Comparison of ENCODE assay signal across 8 cellular contexts in the genomic region with DNA sequence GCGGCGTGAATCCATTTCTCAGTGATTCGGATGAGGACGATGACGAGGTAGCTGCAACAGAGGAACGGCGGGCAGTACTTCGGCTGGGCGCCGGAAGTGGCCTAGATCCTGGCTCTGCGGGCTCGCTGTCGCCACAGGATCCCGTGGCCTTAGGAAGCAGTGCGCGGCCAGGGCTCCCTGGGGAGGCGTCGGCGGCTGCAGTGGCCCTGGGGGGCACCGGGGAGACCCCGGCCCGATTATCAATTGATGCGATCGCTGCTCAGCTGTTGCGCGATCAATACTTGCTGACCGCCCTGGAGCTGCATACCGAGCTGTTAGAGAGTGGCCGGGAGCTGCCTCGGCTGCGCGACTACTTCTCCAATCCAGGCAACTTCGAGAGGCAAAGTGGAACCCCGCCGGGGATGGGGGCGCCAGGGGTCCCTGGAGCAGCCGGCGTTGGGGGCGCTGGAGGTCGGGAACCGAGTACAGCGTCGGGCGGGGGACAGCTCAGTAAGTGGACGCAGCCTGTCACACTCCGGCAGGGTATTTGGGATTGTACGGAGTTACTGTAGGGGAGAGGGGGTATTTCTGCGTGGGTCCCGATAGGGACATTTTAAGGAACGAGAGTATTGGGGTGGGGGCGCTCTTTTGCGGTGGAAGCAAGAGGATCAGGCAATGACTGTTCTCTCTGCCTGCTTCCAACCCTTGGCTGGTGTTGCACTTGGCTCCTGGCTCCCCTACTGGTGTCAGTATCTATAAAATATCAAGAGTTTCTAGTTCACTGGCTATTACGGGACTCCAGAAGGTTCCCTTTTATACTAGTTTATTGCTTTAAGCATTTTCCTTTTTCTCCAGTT. TPM values are rescaled to one million over a fixed set of nuclear protein-coding genes. Genes with fewer than 3 reads are reported as not detected.
A peak's percentile ranks its signal among the peaks of the same experiment; 100 is the strongest.
DNase-seq lines count a peak whose midpoint lies in the region; ATAC-seq and TF ChIP-seq lines count a peak whose summit lies in the region.

No MANE protein-coding gene starts in this region.

- H3K4me1 ChIP-seq in SJCRH30 = peaks cover 5% of the 10 kb centered on the region; the same call in 1 of the 2 replicates
- H3K4me1 ChIP-seq in iPS DF 6.9 (ENCODE audit: control insufficient read depth, insufficient read depth, low read length) = no peaks in the 10 kb centered on the region
- H3K4me1 ChIP-seq in sigmoid colon = peaks cover 0 to 41% (median 30%) of the 10 kb centered on the region in 4 donors

- DNase-seq in A172 (ENCODE audit: low spot score) (peak; percentile 1), GM12865 (ENCODE audit: low read depth) (peak; percentile 37), HK-2 (ENCODE audit: unreplicated experiment) (peak; percentile 11), SJCRH30 (peak; percentile 8 to 24), astrocyte of the spinal cord (ENCODE audit: low read depth, low spot score) (peak; percentile 29), iPS DF 6.9 (ENCODE audit: low read depth, low spot score) (no peak), sigmoid colon (no peak)

- H3K27me3 ChIP-seq in SJCRH30 (no peaks in the 10 kb centered on the region), iPS DF 6.9 (ENCODE audit: control insufficient read depth, insufficient read depth, low read length) (no peaks in the 10 kb centered on the region), sigmoid colon (no peaks in the 10 kb centered on the region)

- TF ChIP-seq EP300 in sigmoid colon (IDR thresholded peaks at IDR 0.05) = no peak

- TF ChIP-seq POLR2A in sigmoid colon (IDR thresholded peaks at IDR 0.05) = no peak

- H3K9me3 ChIP-seq in SJCRH30 (replicated peaks) (no peaks in the 10 kb centered on the region), iPS DF 6.9 (ENCODE audit: control insufficient read depth, insufficient read depth, low read length) (no peaks in the 10 kb centered on the region), sigmoid colon (no peaks in the 10 kb centered on the region)

- H3K4me3 ChIP-seq in GM12865 (ENCODE audit: low read depth, low read length) (peak overlapping the region; percentile 81), SJCRH30 (peak overlapping the region; percentile 93), astrocyte of the spinal cord (ENCODE audit: low read depth, low read length) (peak overlapping the region; percentile 91), iPS DF 6.9 (ENCODE audit: low read length) (peak overlapping the region; percentile 74), sigmoid colon (peak overlapping the region; percentile 85 to 97 (median 91))

- in situ Hi-C loops in astrocyte of the spinal cord (cut with HindIII; ENCODE audit: low sequenced_read_pairs) = no loop called here

- intact Hi-C loops in sigmoid colon (cut with DNase I) = loop anchor here (1.0 to 10.0 kb wide), 5 partner anchors 61 to 797 kb away; a partner anchor contains a TSS

- TF ChIP-seq CTCF in GM12865 (IDR thresholded peaks at IDR 0.05; ENCODE audit: insufficient read depth, low read depth, low read length, missing control alignments) (peak; percentile 0), astrocyte of the spinal cord (IDR thresholded peaks at IDR 0.05; ENCODE audit: low read depth, low read length) (no peak), sigmoid colon (IDR thresholded peaks at IDR 0.05) (no peak)

- H3K27ac ChIP-seq in SJCRH30 (peak overlapping the region; percentile 41; the same call in 1 of the 2 replicates), iPS DF 6.9 (ENCODE audit: low read length) (no peak overlapping the region), sigmoid colon (peak overlapping the region; percentile 79 to 90 (median 82))

- H3K36me3 ChIP-seq in SJCRH30 = no peaks in the 10 kb centered on the region
- H3K36me3 ChIP-seq in iPS DF 6.9 (ENCODE audit: control insufficient read depth, insufficient read depth, low read length) = no peaks in the 10 kb centered on the region
- H3K36me3 ChIP-seq in sigmoid colon = no peaks in the 10 kb centered on the region

- WGBS in iPS DF 6.9 (ENCODE audit: insufficient coverage, insufficient read length) = no CpG with 5 or more reads among the region's 53 CpGs
- 0% methylated on average over 53 of the region's 53 CpGs for WGBS in sigmoid colon, 2 donors

- ATAC-seq in HG03108 (IDR thresholded peaks at IDR 0.05; ENCODE audit: unreplicated experiment) = no peak

RNA-seq across cellular contexts. Expression of a gene that starts 0.7 kb away (rescaled TPM):
- 10.6 and 13.0 TPM in 2 replicates for total RNA-seq in A172 (2014; rRNA removed; shearing (Covaris generic))
- 12.2 and 16.5 TPM in 2 replicates for total RNA-seq in SJCRH30 (2014; rRNA removed; shearing (Covaris generic))
- 10 to 100 TPM; 19.3 to 28.8 (median 25.3) TPM for total RNA-seq in sigmoid colon
- polyA plus RNA-seq in sigmoid colon = 10 to 100 TPM in 1 of 3 donors, 1 to 10 TPM in 2; 6.6 to 17.6 (median 9.0) TPM

RNA-seq across cellular contexts. Expression of a gene that starts 0.9 kb away (rescaled TPM):
- total RNA-seq in A172 (2014; rRNA removed; shearing (Covaris generic)) = 15.8 and 24.1 TPM in 2 replicates
- total RNA-seq in SJCRH30 (2014; rRNA removed; shearing (Covaris generic)) = 19.0 and 22.1 TPM in 2 replicates
- total RNA-seq in sigmoid colon = 10 to 100 TPM; 18.4 to 23.2 (median 19.8) TPM
- polyA plus RNA-seq in sigmoid colon = 1 to 10 TPM; 3.0 to 9.0 (median 3.5) TPM

Comparison
In these comparisons a context has a peak if more than half of its experiments do, and no peak if none do; other contexts are left out.
1. DNase-seq: peak in A172 (single experiment), GM12865 (single experiment), HK-2 (single experiment), SJCRH30 (2 of 2) and astrocyte of the spinal cord (single experiment); none in iPS DF 6.9 (single experiment) and sigmoid colon (single experiment).
2. Peak in every context shown above with its lines, with median percentiles within 50 percentile points of each other: H3K4me3 ChIP-seq.